Comparison of ENCODE assay signal across 8 cellular contexts in genomic region chr10:15744217-15744865, GRCh38. TPM values are rescaled to one million over a fixed set of nuclear protein-coding genes. Genes with fewer than 3 reads are reported as not detected.
DNase-seq lines count a peak whose midpoint lies in the region; ATAC-seq and TF ChIP-seq lines count a peak whose summit lies in the region.

No MANE protein-coding gene starts in this region.

- ATAC-seq in left ventricle myocardium superior (no peak), HG03432 (IDR thresholded peaks at IDR 0.05; ENCODE audit: unreplicated experiment) (no peak)

- no peak overlapping the region for H3K4me3 Mint-ChIP-seq in HFFc6
- no peak overlapping the region for H3K4me3 Mint-ChIP-seq in activated naive CD8-positive, alpha-beta T cell treated with anti-CD3 and anti-CD28 coated beads for 36 hours

- no peaks in the 10 kb centered on the region for H3K36me3 Mint-ChIP-seq in HFFc6 (ENCODE audit: low read depth)
- no peaks in the 10 kb centered on the region for H3K36me3 Mint-ChIP-seq in activated naive CD8-positive, alpha-beta T cell treated with anti-CD3 and anti-CD28 coated beads for 36 hours

- no peaks in the 10 kb centered on the region for H3K4me1 ChIP-seq in cardiac muscle cell (ENCODE audit: low read depth)

- intact Hi-C loops in left ventricle myocardium superior (cut with micrococcal nuclease), result no loop called here

- no peak overlapping the region for H3K4me3 ChIP-seq in cardiac muscle cell

- H3K27me3 Mint-ChIP-seq in HFFc6 (ENCODE audit: insufficient read depth), result peaks cover 14% of the 10 kb centered on the region
- no peaks in the 10 kb centered on the region for H3K27me3 Mint-ChIP-seq in activated naive CD8-positive, alpha-beta T cell treated with anti-CD3 and anti-CD28 coated beads for 36 hours

- H3K9me3 Mint-ChIP-seq in HFFc6, result no peaks in the 10 kb centered on the region
- no peaks in the 10 kb centered on the region for H3K9me3 Mint-ChIP-seq in activated naive CD8-positive, alpha-beta T cell treated with anti-CD3 and anti-CD28 coated beads for 36 hours

- H3K27ac ChIP-seq in cardiac muscle cell, result no peak overlapping the region

- H3K27ac Mint-ChIP-seq in HFFc6, result no peak overlapping the region
- no peak overlapping the region for H3K27ac Mint-ChIP-seq in activated naive CD8-positive, alpha-beta T cell treated with anti-CD3 and anti-CD28 coated beads for 36 hours

- TF ChIP-seq CTCF in cardiac muscle cell (IDR thresholded peaks at IDR 0.05; ENCODE audit: low read depth, low read length) (peak; percentile 64), HFFc6 (IDR thresholded peaks at IDR 0.05) (peak; percentile 86)

- H3K9me3 ChIP-seq in cardiac muscle cell (ENCODE audit: low read depth), result no peaks in the 10 kb centered on the region

- no peaks in the 10 kb centered on the region for H3K36me3 ChIP-seq in cardiac muscle cell

- no peaks in the 10 kb centered on the region for H3K4me1 Mint-ChIP-seq in HFFc6 (ENCODE audit: low read depth)
- no peaks in the 10 kb centered on the region for H3K4me1 Mint-ChIP-seq in activated naive CD8-positive, alpha-beta T cell treated with anti-CD3 and anti-CD28 coated beads for 36 hours

- DNase-seq in cardiac muscle cell (ENCODE audit: low read depth in 1 of 2, low spot score in 1 of 2), result peak; percentile 70 to 71
- DNase-seq in left ventricle myocardium superior, result no peak
- peak; percentile 45 for DNase-seq in HFFc6
- DNase-seq in NCI-H446 treated with DMSO at 0.1 percent for 48 hours (lab: John Stamatoyannopoulos, UW), result peak; percentile 15
- DNase-seq in activated naive CD8-positive, alpha-beta T cell treated with anti-CD3 and anti-CD28 coated beads for 36 hours, result peak; percentile 19
- peak; percentile 59 for DNase-seq in iris pigment epithelial cell (ENCODE audit: low read depth)
- peak; percentile 70 for DNase-seq in stimulated activated CD8-positive, alpha-beta memory T cell treated with anti-CD3 and anti-CD28 coated beads, Interleukin-4, amount 100 ng/mL, for 48 hours

- H3K27me3 ChIP-seq in cardiac muscle cell, result no peaks in the 10 kb centered on the region

RNA-seq across cellular contexts. Expression of gene ITGA8, which starts 24.6 kb away (rescaled TPM):
- total RNA-seq in cardiac muscle cell (1.6 and 2.0 TPM in 2 replicates), left ventricle myocardium superior (0.82 TPM)
- 0.88 and 1.9 TPM in 2 replicates for polyA plus RNA-seq in cardiac muscle cell
- not detected for total RNA-seq in HFFc6 (2021; fragmentation: NEBNext Ultra II Directional; extraction: Animal tissue kit (Norgen Biotek cat#: 25700))
- not detected for total RNA-seq in activated naive CD8-positive, alpha-beta T cell treated with anti-CD3 and anti-CD28 coated beads for 36 hours
